In the genomic region with DNA sequence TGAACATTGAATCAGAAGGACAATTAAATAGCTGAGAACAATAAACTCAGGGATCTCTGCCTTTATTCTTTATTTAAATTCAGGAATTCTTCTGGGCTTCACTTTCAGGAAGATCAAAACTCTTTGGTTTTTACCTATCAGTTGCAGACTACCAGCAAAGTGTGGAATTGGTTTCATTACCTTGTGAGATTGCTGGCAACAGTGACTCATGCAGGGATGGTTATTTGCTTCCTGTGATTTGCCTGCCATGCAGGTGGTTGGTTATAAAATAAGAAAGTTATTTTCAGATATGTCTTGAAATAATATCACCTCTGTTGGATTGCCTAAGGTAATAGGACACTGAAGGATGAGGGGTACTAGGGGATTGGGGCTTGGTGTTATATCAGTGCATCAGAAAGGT, we compare ENCODE assay signal across 28 cellular contexts.
"Had no signal": no experiment of that assay in that cellular context is flagged by ENCODE, and none has a peak within 500 bp of the region (broad histone marks: within the 10 kb centered on the region; RNA-seq: fewer than 3 reads in every experiment).

No MANE protein-coding gene starts in this region.

- H3K27ac ChIP-seq: brain microvascular endothelial cell had no signal

- H3K36me3 ChIP-seq: brain microvascular endothelial cell had no signal

- H3K27me3 ChIP-seq: brain microvascular endothelial cell had no signal

- DNase-seq: activated B cell treated with CpG ODN at 0.5 μM for 24 hours; activated CD4-positive, alpha-beta memory T cell treated with anti-CD3 and anti-CD28 coated beads, Interleukin-2, amount 10 ng/mL, durations not matched to agents 7 days and 5 days; activated CD4-positive, alpha-beta T cell treated with anti-CD3 and anti-CD28 coated beads for 4 hours; activated CD4-positive, alpha-beta T cell treated with anti-CD3 and anti-CD28 coated beads, Interleukin-2, amount 50 U/mL, for 1 hour; activated CD4-positive, CD25-positive, alpha-beta regulatory T cell treated with anti-CD3 and anti-CD28 coated beads, Interleukin-2, amount 50 U/mL, for 72 hours; activated CD8-positive, alpha-beta memory T cell treated with anti-CD3 and anti-CD28 coated beads for 24 hours; activated CD8-positive, alpha-beta memory T cell treated with anti-CD3 and anti-CD28 coated beads, Interleukin-2, amount 10 ng/mL, durations not matched to agents 7 days and 5 days; activated CD8-positive, alpha-beta memory T cell treated with anti-CD3 and anti-CD28 coated beads, Interleukin-2, amount 50 U/mL, for 48 hours; activated effector memory CD4-positive, alpha-beta T cell treated with Interleukin-2 at 50 U/mL for 16 hours; activated naive CD4-positive, alpha-beta T cell treated with anti-CD3 and anti-CD28 coated beads, Interleukin-2, amount 10 ng/mL, durations not matched to agents 7 days and 5 days; activated T-cell treated with anti-CD3 and anti-CD28 coated beads, Interleukin-2, amount 50 U/mL, for 48 hours; amniotic stem cell; aorta; brain microvascular endothelial cell; Kasumi-1; KG1; NCI-H1092 treated with DMSO at 0.1 percent for 48 hours; NCI-H1417; NCI-H187 treated with DMSO at 0.1 percent for 48 hours; NCI-H2081; NCI-H345; NCI-H524 treated with DMSO at 0.1 percent for 48 hours; NK-92 treated with Interleukin-12 subunit alpha and Interleukin-12 subunit beta, amount 100 ng/mL, for 24 hours; Right ventricle myocardium superior; SW 1271; T-helper 1 cell; T-helper 2 cell; T-helper 9 cell had no signal
